In the genomic region with DNA sequence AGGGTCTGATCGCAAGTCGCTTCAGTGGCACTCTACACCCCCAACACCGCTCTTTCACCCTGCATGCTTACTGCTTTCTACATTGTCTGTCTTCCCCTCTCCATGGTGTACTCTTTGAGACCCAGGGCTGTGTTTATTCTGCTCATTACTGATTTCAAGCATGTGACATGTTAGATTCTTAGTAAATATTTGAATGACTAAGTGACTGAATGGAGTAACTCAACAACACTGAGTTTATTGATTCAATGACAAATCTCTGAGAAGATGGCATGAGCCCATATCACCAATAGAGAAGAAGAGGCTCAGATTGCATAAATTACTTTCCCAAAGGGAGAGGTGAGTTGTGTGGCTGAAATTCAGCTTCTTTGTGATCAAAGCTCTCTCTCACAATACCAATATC, we compare ENCODE assay signal across 23 cellular contexts.
"Had no signal": no experiment of that assay in that cellular context is flagged by ENCODE, and none has a peak within 500 bp of the region (broad histone marks: within the 10 kb centered on the region; RNA-seq: fewer than 3 reads in every experiment).

No MANE protein-coding gene starts in this region.

- H3K4me1 ChIP-seq: colonic mucosa had no signal

- H3K27me3 ChIP-seq: colonic mucosa, heart left ventricle, spleen, stomach, transverse colon had no signal

- H3K9me3 ChIP-seq: colonic mucosa, heart left ventricle, spleen, stomach, thoracic aorta, transverse colon had no signal

- H3K36me3 ChIP-seq: colonic mucosa, heart left ventricle, spleen, stomach, thoracic aorta, transverse colon had no signal

- ATAC-seq: heart left ventricle, natural killer cell, sciatic nerve had no signal

- H3K27ac ChIP-seq: colonic mucosa, heart left ventricle, spleen, stomach, thoracic aorta, transverse colon had no signal

- H3K4me3 ChIP-seq: colonic mucosa, heart left ventricle, spleen, stomach, thoracic aorta, transverse colon had no signal

- FAIRE-seq: endothelial cell of umbilical vein, frontal cortex, islet of Langerhans had no signal

- DNase-seq: colonic mucosa; effector CD4-positive, alpha-beta T cell; endodermal cell; erythroblast; heart left ventricle; hippocampal formation; kidney glomerular epithelial cell; mammary epithelial cell; natural killer cell; posterior cingulate gyrus; spleen; stimulated activated CD4-positive, alpha-beta T cell treated with anti-CD3 and anti-CD28 coated beads, Interleukin-15, amount 100 ng/mL, for 24 hours; stimulated activated CD4-positive, alpha-beta T cell treated with anti-CD3 and anti-CD28 coated beads, Interleukin-1b, Interleukin-23, amount 100 ng/mL, for 48 hours; stimulated activated CD4-positive, alpha-beta T cell treated with anti-CD3 and anti-CD28 coated beads, Interleukin-4, amount 100 ng/mL, for 4 hours; stimulated activated naive CD4-positive, alpha-beta T cell; stomach; substantia nigra; transverse colon had no signal
